Comparison of ENCODE assay signal across 7 cellular contexts in the genomic region with DNA sequence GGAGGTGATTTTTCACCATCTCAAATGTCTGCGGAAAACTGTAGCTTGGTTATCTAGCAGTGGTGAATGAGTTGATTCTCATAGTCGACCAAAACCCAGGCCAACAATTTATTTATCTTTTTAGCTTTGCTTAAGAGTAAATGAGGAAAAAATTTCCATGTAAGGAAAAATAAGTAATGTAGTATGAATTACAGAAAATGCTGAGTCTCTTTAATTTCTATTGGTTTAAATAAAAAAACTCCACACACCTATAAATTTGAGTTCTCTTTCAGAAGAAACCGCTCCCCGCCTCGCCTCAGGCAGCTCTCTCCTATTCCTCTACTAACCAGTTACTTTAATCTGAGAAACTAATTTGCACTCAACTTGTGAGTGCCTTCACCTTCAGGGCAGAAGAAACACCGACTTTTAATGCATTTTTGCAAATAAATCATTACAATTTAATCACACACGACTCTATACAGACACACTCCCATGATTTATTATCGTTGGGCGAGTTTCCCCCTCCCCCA.
DNase-seq lines count a peak whose midpoint lies in the region; ATAC-seq and TF ChIP-seq lines count a peak whose summit lies in the region.

No MANE protein-coding gene starts in this region.

- ATAC-seq in GM19023 (IDR thresholded peaks at IDR 0.05; ENCODE audit: unreplicated experiment) (peak; percentile 11), HG03280 (IDR thresholded peaks at IDR 0.05; ENCODE audit: unreplicated experiment) (peak; percentile 7), GM19328 (IDR thresholded peaks at IDR 0.05; ENCODE audit: unreplicated experiment) (no peak), HG03139 (IDR thresholded peaks at IDR 0.05; ENCODE audit: unreplicated experiment) (no peak)

- in situ Hi-C loops in brain microvascular endothelial cell (cut with HindIII; ENCODE audit: low pct_ligation_motif_present, low sequenced_read_pairs) (no loop called here), GM13976 (cut with MboI; ENCODE audit: low sequenced_read_pairs, unreplicated experiment) (loop anchor here (10.0 to 25.0 kb wide), 2 partner anchors 203 to 325 kb away; no protein-coding TSS in a partner anchor)

- H3K36me3 ChIP-seq in brain microvascular endothelial cell (replicated peaks) (no peaks in the 10 kb centered on the region), mucosa of rectum (ENCODE audit: control insufficient read depth in 2 of 2, insufficient read depth in 2 of 2, low read length in 2 of 2) (no peaks in the 10 kb centered on the region)

- DNase-seq in brain microvascular endothelial cell (no peak), GM13976 (ENCODE audit: low spot score) (no peak)

- H3K27ac ChIP-seq in brain microvascular endothelial cell = peak overlapping the region; percentile 55
- H3K27ac ChIP-seq in mucosa of rectum (ENCODE audit: low read depth in 2 of 2, low read length in 2 of 2) = no peak overlapping the region

- H3K4me3 ChIP-seq in brain microvascular endothelial cell (ENCODE audit: low read depth, low read length) (peak overlapping the region; percentile 94), mucosa of rectum (ENCODE audit: low read length in 2 of 2) (peak overlapping the region; percentile 92 to 94)

- H3K9ac ChIP-seq in mucosa of rectum (ENCODE audit: low read depth in 1 of 2, low read length in 2 of 2) = peak overlapping the region in 1 of 2 donors; percentile 76

- H3K27me3 ChIP-seq in brain microvascular endothelial cell (replicated peaks) = peaks cover 38% of the 10 kb centered on the region
- H3K27me3 ChIP-seq in mucosa of rectum (ENCODE audit: control insufficient read depth in 2 of 2, insufficient read depth in 2 of 2, low read length in 2 of 2) = peaks cover 30 to 50% of the 10 kb centered on the region in 2 donors

- H3K9me3 ChIP-seq in mucosa of rectum (ENCODE audit: control insufficient read depth in 2 of 2, low read length in 2 of 2) = peaks cover 0 to 3% of the 10 kb centered on the region in 2 donors

- TF ChIP-seq CTCF in brain microvascular endothelial cell (IDR thresholded peaks at IDR 0.05; ENCODE audit: low read depth, low read length, missing control alignments) (no peak), GM13976 (IDR thresholded peaks at IDR 0.05; ENCODE audit: borderline replicate concordance, control extremely low read depth, extremely low read depth, insufficient read depth, missing control alignments) (no peak)

- peaks cover 17 to 24% of the 10 kb centered on the region in 2 donors for H3K4me1 ChIP-seq in mucosa of rectum (ENCODE audit: control insufficient read depth in 2 of 2, insufficient read depth in 2 of 2, low read length in 2 of 2)

Comparison
In these comparisons a context has a peak if more than half of its experiments do, and no peak if none do; other contexts are left out.
1. ATAC-seq: peak in GM19023 (single experiment) and HG03280 (single experiment); none in GM19328 (single experiment) and HG03139 (single experiment).